In genomic region chr21:41362605-41363369, GRCh38 we compare ENCODE assay signal across 11 cellular contexts. TPM values are rescaled to one million over a fixed set of nuclear protein-coding genes. Genes with fewer than 3 reads are reported as not detected.
DNase-seq lines count a peak whose midpoint lies in the region; ATAC-seq and TF ChIP-seq lines count a peak whose summit lies in the region.
"Had no signal": no experiment of that assay in that cellular context is flagged by ENCODE, and none has a peak within 500 bp of the region (broad histone marks: within the 10 kb centered on the region; RNA-seq: fewer than 3 reads in every experiment).

No MANE protein-coding gene starts in this region.

- H3K9me3 ChIP-seq in left lung (no peaks in the 10 kb centered on the region), thoracic aorta (no peaks in the 10 kb centered on the region), MG63 (no peaks in the 10 kb centered on the region)
- H3K9me3 ChIP-seq: adrenal gland had no signal

- H3K4me1 Mint-ChIP-seq in activated CD4-positive, alpha-beta T cell treated with anti-CD3 and anti-CD28 coated beads for 36 hours, result peaks cover 63% of the 10 kb centered on the region
- H3K4me1 Mint-ChIP-seq in activated CD8-positive, alpha-beta T cell treated with anti-CD3 and anti-CD28 coated beads, Interleukin-2, amount 10 ng/mL, durations not matched to agents 7 days and 5 days (ENCODE audit: low read depth), result peaks cover 82% of the 10 kb centered on the region

- TF ChIP-seq CTCF in left lung (IDR thresholded peaks at IDR 0.05), result no peak
- TF ChIP-seq CTCF in thoracic aorta (IDR thresholded peaks at IDR 0.05), result no peak

- peaks cover 13% of the 10 kb centered on the region for H3K36me3 Mint-ChIP-seq in activated CD4-positive, alpha-beta T cell treated with anti-CD3 and anti-CD28 coated beads for 36 hours (ENCODE audit: low read depth)
- peaks cover 38% of the 10 kb centered on the region for H3K36me3 Mint-ChIP-seq in activated CD8-positive, alpha-beta T cell treated with anti-CD3 and anti-CD28 coated beads, Interleukin-2, amount 10 ng/mL, durations not matched to agents 7 days and 5 days (ENCODE audit: low read depth)

- H3K27me3 ChIP-seq in left lung, result no peaks in the 10 kb centered on the region
- H3K27me3 ChIP-seq in thoracic aorta (replicated peaks; ENCODE audit: insufficient read depth), result no peaks in the 10 kb centered on the region
- H3K27me3 ChIP-seq in MG63, result no peaks in the 10 kb centered on the region
- H3K27me3 ChIP-seq: adrenal gland had no signal

- peaks cover 2% of the 10 kb centered on the region for H3K9me3 Mint-ChIP-seq in activated CD4-positive, alpha-beta T cell treated with anti-CD3 and anti-CD28 coated beads for 36 hours (ENCODE audit: low read depth)
- H3K9me3 Mint-ChIP-seq in activated CD8-positive, alpha-beta T cell treated with anti-CD3 and anti-CD28 coated beads, Interleukin-2, amount 10 ng/mL, durations not matched to agents 7 days and 5 days (ENCODE audit: insufficient read depth), result no peaks in the 10 kb centered on the region

- intact Hi-C loops in activated CD4-positive, alpha-beta T cell treated with anti-CD3 and anti-CD28 coated beads for 36 hours (cut with DNase I, micrococcal nuclease), result loop anchor here in 1 of 2 experiments (1.0 to 10.0 kb wide), 7 partner anchors 64 to 1610 kb away; partner anchors contain the start of genes MX1, PKNOX1, PRDM15 and UBASH3A
- intact Hi-C loops in left lung (cut with DNase I), result no loop called here

- H3K4me1 ChIP-seq in left lung (peaks cover 3 to 65% of the 10 kb centered on the region in 2 donors), thoracic aorta (ENCODE audit: control insufficient read depth in 1 of 2, low read depth in 2 of 2) (no peaks in the 10 kb centered on the region)
- H3K4me1 ChIP-seq: adrenal gland had no signal

- H3K36me3 ChIP-seq in left lung (peaks cover 0 to 8% of the 10 kb centered on the region in 2 donors), thoracic aorta (no peaks in the 10 kb centered on the region), MG63 (no peaks in the 10 kb centered on the region)
- H3K36me3 ChIP-seq: adrenal gland had no signal

- peak; percentile 6 for ATAC-seq in activated CD4-positive, alpha-beta T cell treated with anti-CD3 and anti-CD28 coated beads for 36 hours
- ATAC-seq in activated CD8-positive, alpha-beta T cell treated with anti-CD3 and anti-CD28 coated beads, Interleukin-2, amount 10 ng/mL, durations not matched to agents 7 days and 5 days, result no peak
- no peak for ATAC-seq in left lung
- ATAC-seq in thoracic aorta (ENCODE audit: insufficient number of reproducible peaks, low FRiP score, low read depth), result no peak
- no peak for ATAC-seq in HG02885 (IDR thresholded peaks at IDR 0.05; ENCODE audit: poor library complexity, unreplicated experiment)
- no peak for ATAC-seq in GM18870 (IDR thresholded peaks at IDR 0.05; ENCODE audit: unreplicated experiment)

- peak overlapping the region; percentile 97 for H3K27ac Mint-ChIP-seq in activated CD4-positive, alpha-beta T cell treated with anti-CD3 and anti-CD28 coated beads for 36 hours
- peak overlapping the region; percentile 100 for H3K27ac Mint-ChIP-seq in activated CD8-positive, alpha-beta T cell treated with anti-CD3 and anti-CD28 coated beads, Interleukin-2, amount 10 ng/mL, durations not matched to agents 7 days and 5 days

- CTCF ChIA-PET in activated CD4-positive, alpha-beta T cell treated with anti-CD3 and anti-CD28 coated beads for 36 hours (lab: Charles Lee), result interaction anchor here (1.3 to 1.6 kb wide), 2 partner anchors 10 to 63 kb away, joined by 3 to 7 read pairs; partner anchors contain the start of gene MX1
- CTCF ChIA-PET in activated CD8-positive, alpha-beta T cell treated with anti-CD3 and anti-CD28 coated beads, Interleukin-2, amount 10 ng/mL, durations not matched to agents 7 days and 5 days (lab: Charles Lee), result interaction anchor here (0.9 to 3.3 kb wide), 4 partner anchors 47 to 79 kb away, joined by 3 to 19 read pairs (median 8); no protein-coding TSS in a partner anchor

- peak overlapping the region; percentile 77 for H3K4me3 Mint-ChIP-seq in activated CD4-positive, alpha-beta T cell treated with anti-CD3 and anti-CD28 coated beads for 36 hours
- peak overlapping the region; percentile 89 for H3K4me3 Mint-ChIP-seq in activated CD8-positive, alpha-beta T cell treated with anti-CD3 and anti-CD28 coated beads, Interleukin-2, amount 10 ng/mL, durations not matched to agents 7 days and 5 days

- H3K4me3 ChIP-seq in left lung (peak overlapping the region in 1 of 2 donors; percentile 51), thoracic aorta (peak overlapping the region; percentile 59), MG63 (no peak overlapping the region)

- no peaks in the 10 kb centered on the region for H3K27me3 Mint-ChIP-seq in activated CD4-positive, alpha-beta T cell treated with anti-CD3 and anti-CD28 coated beads for 36 hours
- H3K27me3 Mint-ChIP-seq in activated CD8-positive, alpha-beta T cell treated with anti-CD3 and anti-CD28 coated beads, Interleukin-2, amount 10 ng/mL, durations not matched to agents 7 days and 5 days (ENCODE audit: low read depth), result no peaks in the 10 kb centered on the region

- H3K27ac ChIP-seq in left lung (peak overlapping the region; percentile 72 to 98), thoracic aorta (no peak overlapping the region)

- DNase-seq in activated CD4-positive, alpha-beta T cell treated with anti-CD3 and anti-CD28 coated beads for 36 hours, result no peak
- DNase-seq in activated CD4-positive, alpha-beta T cell treated with anti-CD3 and anti-CD28 coated beads, Interleukin-2, amount 50 U/mL, for 1 hour, result no peak
- no peak for DNase-seq in activated CD8-positive, alpha-beta T cell treated with anti-CD3 and anti-CD28 coated beads, Interleukin-2, amount 10 ng/mL, durations not matched to agents 7 days and 5 days
- no peak for DNase-seq in left lung
- no peak for DNase-seq in thoracic aorta (ENCODE audit: low spot score)
- no peak for DNase-seq in MG63

- POLR2A ChIA-PET in activated CD4-positive, alpha-beta T cell treated with anti-CD3 and anti-CD28 coated beads for 36 hours (lab: Charles Lee), result interaction anchor here (1.1 to 2.3 kb wide), 2 partner anchors 8 to 63 kb away, joined by 3 to 8 read pairs; partner anchors contain the start of gene MX1
- POLR2A ChIA-PET in activated CD8-positive, alpha-beta T cell treated with anti-CD3 and anti-CD28 coated beads, Interleukin-2, amount 10 ng/mL, durations not matched to agents 7 days and 5 days (lab: Charles Lee), result interaction anchor here (0.9 to 8.8 kb wide), 9 partner anchors 8 to 870 kb away, joined by 3 to 178 read pairs (median 4); partner anchors contain the start of gene MX1

RNA-seq across cellular contexts. Expression of gene MX2, which starts 1.0 kb away (rescaled TPM):
- total RNA-seq in activated CD4-positive, alpha-beta T cell treated with anti-CD3 and anti-CD28 coated beads for 36 hours, result 10 to 100 TPM; 30.7 to 40.4 TPM
- 10 to 100 TPM; 56.0 to 58.6 TPM for total RNA-seq in activated CD8-positive, alpha-beta T cell treated with anti-CD3 and anti-CD28 coated beads, Interleukin-2, amount 10 ng/mL, durations not matched to agents 7 days and 5 days
- total RNA-seq in left lung (10 to 100 TPM; 11.9 to 31.9 TPM), thoracic aorta (10 to 100 TPM; 22.4 to 22.9 TPM)
- total RNA-seq in MG63 (2014; rRNA removed; shearing (Covaris generic); ENCODE audit: low replicate concordance), result 2.8 and 3.2 TPM in 2 replicates

RNA-seq across cellular contexts. Expression of gene FAM3B, which starts 46.2 kb away (rescaled TPM):
- not detected for total RNA-seq in activated CD4-positive, alpha-beta T cell treated with anti-CD3 and anti-CD28 coated beads for 36 hours
- not detected for total RNA-seq in activated CD8-positive, alpha-beta T cell treated with anti-CD3 and anti-CD28 coated beads, Interleukin-2, amount 10 ng/mL, durations not matched to agents 7 days and 5 days
- total RNA-seq in left lung (10 to 100 TPM in 1 of 2 donors, 1 to 10 TPM in 1; 7.9 to 31.9 TPM), thoracic aorta (10 to 100 TPM in 1 of 2 donors, 1 to 10 TPM in 1; 1.5 to 11.8 TPM)
- not detected in 2 replicates for total RNA-seq in MG63 (2014; rRNA removed; shearing (Covaris generic); ENCODE audit: low replicate concordance)
- total RNA-seq: A172, glomerular endothelial cell had no signal

Comparison
In these comparisons a context has a peak if more than half of its experiments do, and no peak if none do; other contexts are left out.
1. H3K27ac ChIP-seq: peak in left lung (2 of 2); none in thoracic aorta (0 of 2).